ENCODE assay signal across 30 cellular contexts in genomic region chr15:85398822-85399221, GRCh38.
"Had no signal": no experiment of that assay in that cellular context is flagged by ENCODE, and none has a peak within 500 bp of the region (broad histone marks: within the 10 kb centered on the region; RNA-seq: fewer than 3 reads in every experiment).

No MANE protein-coding gene starts in this region.

- ATAC-seq: left colon; left lung; natural killer cell; psoas muscle; sciatic nerve; stimulated activated naive B cell treated with anti-CD40 and anti-IgM and Interleukin-4, amounts not matched to agents 10 μg/mL and 1 μg/mL and 100 μg/mL, for 72 hours; stimulated activated naive CD8-positive, alpha-beta T cell treated with anti-CD3 and anti-CD28 coated beads, Interleukin-15, Interleukin-2, amounts not matched to agents 100 U/mL and 50 U/mL, for 24 hours had no signal

- H3K27ac Mint-ChIP-seq: immature natural killer cell; mesothelial cell of epicardium; natural killer cell; nephron progenitor cell; neural progenitor cell; stimulated activated naive B cell treated with anti-CD40 and anti-IgM and Interleukin-4, amounts not matched to agents 10 μg/mL and 1 μg/mL and 100 μg/mL, for 72 hours had no signal

- H3K36me3 ChIP-seq: left lung, neural progenitor cell, neutrophil, stomach, thyroid gland, transverse colon, upper lobe of left lung, vagina had no signal

- H3K36me3 Mint-ChIP-seq: immature natural killer cell; naive B cell; natural killer cell; stimulated activated naive B cell treated with anti-CD40 and anti-IgM and Interleukin-4, amounts not matched to agents 10 μg/mL and 1 μg/mL and 100 μg/mL, for 72 hours had no signal

- H3K4me3 Mint-ChIP-seq: immature natural killer cell; mesothelial cell of epicardium; natural killer cell; nephron progenitor cell; neural progenitor cell; stimulated activated naive B cell treated with anti-CD40 and anti-IgM and Interleukin-4, amounts not matched to agents 10 μg/mL and 1 μg/mL and 100 μg/mL, for 72 hours had no signal

- H3K9me3 Mint-ChIP-seq: immature natural killer cell; mesothelial cell of epicardium; naive B cell; natural killer cell; nephron progenitor cell; stimulated activated naive B cell treated with anti-CD40 and anti-IgM and Interleukin-4, amounts not matched to agents 10 μg/mL and 1 μg/mL and 100 μg/mL, for 72 hours had no signal

- H3K4me3 ChIP-seq: left lung, lung, neural progenitor cell, psoas muscle, skin epidermis, stomach, testis, thyroid gland, transverse colon, upper lobe of left lung, vagina had no signal

- H3K27ac ChIP-seq: neural progenitor cell, neutrophil, parathyroid adenoma, psoas muscle, skin epidermis, stomach, testis, transverse colon, vagina had no signal

- H3K27me3 Mint-ChIP-seq: naive B cell; stimulated activated naive B cell treated with anti-CD40 and anti-IgM and Interleukin-4, amounts not matched to agents 10 μg/mL and 1 μg/mL and 100 μg/mL, for 72 hours had no signal

- DNase-seq: hypothalamus; immature natural killer cell; kidney; left colon; left lung; mesendoderm; naive B cell; natural killer cell; nephron progenitor cell; occipital lobe; psoas muscle; stimulated activated CD4-positive, alpha-beta T cell treated with anti-CD3 and anti-CD28 coated beads, Interleukin-12 subunit alpha, Interleukin-12 subunit beta, amount 100 ng/mL, for 4 hours; stimulated activated CD4-positive, alpha-beta T cell treated with anti-CD3 and anti-CD28 coated beads, Interleukin-15, amount 100 ng/mL, for 24 hours; stimulated activated CD4-positive, alpha-beta T cell treated with anti-CD3 and anti-CD28 coated beads, Interleukin-2, amount 100 ng/mL, for 24 hours; stimulated activated CD4-positive, alpha-beta T cell treated with anti-CD3 and anti-CD28 coated beads, Interleukin-4, amount 100 ng/mL, for 1 hour; stimulated activated naive B cell treated with anti-CD40 and anti-IgM and Interleukin-4, amounts not matched to agents 10 μg/mL and 1 μg/mL and 100 μg/mL, for 72 hours; stimulated activated naive CD8-positive, alpha-beta T cell treated with anti-CD3 and anti-CD28 coated beads, Interleukin-15, Interleukin-2, amounts not matched to agents 100 U/mL and 50 U/mL, for 24 hours; stomach; testis; thyroid gland; transverse colon had no signal

- H3K9me3 ChIP-seq: left lung, neutrophil, psoas muscle, stomach, testis, thyroid gland, transverse colon, upper lobe of left lung, vagina had no signal
